In genomic region chr6:142692942-142693341, GRCh38 we compare ENCODE assay signal across 8 cellular contexts.
DNase-seq lines count a peak whose midpoint lies in the region; ATAC-seq and TF ChIP-seq lines count a peak whose summit lies in the region.

No MANE protein-coding gene starts in this region.

- no peaks in the 10 kb centered on the region for H3K36me3 Mint-ChIP-seq in Calu3 (ENCODE audit: insufficient read depth, unreplicated experiment)
- H3K36me3 Mint-ChIP-seq in activated naive CD8-positive, alpha-beta T cell treated with anti-CD3 and anti-CD28 coated beads, Interleukin-2, amount 50 U/mL, for 24 hours (ENCODE audit: low read depth), result no peaks in the 10 kb centered on the region

- H3K4me3 ChIP-seq in right atrium auricular region, result no peak overlapping the region

- CTCF ChIA-PET in Calu3 (lab: Charles Lee), result interaction anchor here (1.0 to 1.2 kb wide), 2 partner anchors 218 to 587 kb away, joined by 3 to 4 read pairs; no protein-coding TSS in a partner anchor

- no TSS peak for BruUV-seq in Calu3 (replicated peaks; lab: Mats Ljungman, UMichigan)

- ATAC-seq in GM21447 (IDR thresholded peaks at IDR 0.05; ENCODE audit: unreplicated experiment) (peak; percentile 80), GM18519 (IDR thresholded peaks at IDR 0.05; ENCODE audit: low FRiP score, unreplicated experiment) (no peak)
- peak; percentile 48 for ATAC-seq in activated naive CD8-positive, alpha-beta T cell treated with anti-CD3 and anti-CD28 coated beads, Interleukin-2, amount 50 U/mL, for 24 hours

- no peak overlapping the region for H3K4me3 Mint-ChIP-seq in Calu3 (ENCODE audit: low read depth, unreplicated experiment)
- H3K4me3 Mint-ChIP-seq in activated naive CD8-positive, alpha-beta T cell treated with anti-CD3 and anti-CD28 coated beads, Interleukin-2, amount 50 U/mL, for 24 hours, result no peak overlapping the region

- H3K9me3 Mint-ChIP-seq in Calu3 (ENCODE audit: low read depth, unreplicated experiment), result no peaks in the 10 kb centered on the region
- no peaks in the 10 kb centered on the region for H3K9me3 Mint-ChIP-seq in activated naive CD8-positive, alpha-beta T cell treated with anti-CD3 and anti-CD28 coated beads, Interleukin-2, amount 50 U/mL, for 24 hours

- DNase-seq in Calu3 (peak; percentile 66), LoVo (ENCODE audit: low spot score) (peak; percentile 58), SW480 (ENCODE audit: low spot score) (peak; percentile 52), right atrium auricular region (ENCODE audit: low spot score) (peak; percentile 82), retina (peak; percentile 87)
- peak; percentile 74 for DNase-seq in activated naive CD8-positive, alpha-beta T cell treated with anti-CD3 and anti-CD28 coated beads, Interleukin-2, amount 50 U/mL, for 24 hours

- H3K27ac Mint-ChIP-seq in Calu3 (ENCODE audit: unreplicated experiment), result peak overlapping the region; percentile 39
- H3K27ac Mint-ChIP-seq in activated naive CD8-positive, alpha-beta T cell treated with anti-CD3 and anti-CD28 coated beads, Interleukin-2, amount 50 U/mL, for 24 hours, result peak overlapping the region; percentile 50

- H3K27ac ChIP-seq in right atrium auricular region, result no peak overlapping the region

- TF ChIP-seq CTCF in Calu3 (IDR thresholded peaks at IDR 0.05; ENCODE audit: unreplicated experiment), result peak; percentile 77
- peak; percentile 83 to 96 for TF ChIP-seq CTCF in right atrium auricular region (IDR thresholded peaks at IDR 0.05)

- no peaks in the 10 kb centered on the region for H3K27me3 ChIP-seq in right atrium auricular region

- H3K4me1 ChIP-seq in right atrium auricular region, result peaks cover 0 to 10% of the 10 kb centered on the region in 2 donors

- H3K36me3 ChIP-seq in right atrium auricular region, result no peaks in the 10 kb centered on the region

- no peaks in the 10 kb centered on the region for H3K9me3 ChIP-seq in right atrium auricular region

- H3K27me3 Mint-ChIP-seq in Calu3 (ENCODE audit: unreplicated experiment), result no peaks in the 10 kb centered on the region
- no peaks in the 10 kb centered on the region for H3K27me3 Mint-ChIP-seq in activated naive CD8-positive, alpha-beta T cell treated with anti-CD3 and anti-CD28 coated beads, Interleukin-2, amount 50 U/mL, for 24 hours

- H3K4me1 Mint-ChIP-seq in Calu3 (ENCODE audit: low read depth, unreplicated experiment), result peaks cover 53% of the 10 kb centered on the region
- peaks cover 27% of the 10 kb centered on the region for H3K4me1 Mint-ChIP-seq in activated naive CD8-positive, alpha-beta T cell treated with anti-CD3 and anti-CD28 coated beads, Interleukin-2, amount 50 U/mL, for 24 hours

- intact Hi-C loops in Calu3 (cut with micrococcal nuclease; ENCODE audit: unreplicated experiment), result loop anchor here (1.0 to 10.0 kb wide), 5 partner anchors 152 to 586 kb away; no protein-coding TSS in a partner anchor
